Comparison of ENCODE assay signal across 18 cellular contexts in genomic region chr5:59198832-59199231, GRCh38.
DNase-seq lines count a peak whose midpoint lies in the region; ATAC-seq and TF ChIP-seq lines count a peak whose summit lies in the region.
"Had no signal": no experiment of that assay in that cellular context is flagged by ENCODE, and none has a peak within 500 bp of the region (broad histone marks: within the 10 kb centered on the region; RNA-seq: fewer than 3 reads in every experiment).

No MANE protein-coding gene starts in this region.

- ATAC-seq in activated T-helper 17 cell treated with anti-CD3 and anti-CD28 coated beads, Interleukin-2, amount 50 U/mL, for 72 hours (replicated peaks), result peak; percentile 47
- ATAC-seq in stimulated activated memory B cell treated with anti-CD40 and anti-IgM and Interleukin-4, amounts not matched to agents 10 μg/mL and 1 μg/mL and 100 μg/mL, for 72 hours, result no peak
- no peak for ATAC-seq in aorta (ENCODE audit: low FRiP score)
- ATAC-seq: PC-3 had no signal

- H3K27me3 ChIP-seq in cardiac muscle cell, result no peaks in the 10 kb centered on the region
- H3K27me3 ChIP-seq in aorta (ENCODE audit: control insufficient read depth in 1 of 2, insufficient read depth in 2 of 2, low read length in 1 of 2), result no peaks in the 10 kb centered on the region
- H3K27me3 ChIP-seq: BLaER1 treated with 17β-estradiol and CSF1 and Interleukin-3, amounts not matched to agents 10 nM and 100 nM had no signal

- no peak for DNase-seq in cardiac muscle cell (ENCODE audit: low read depth in 1 of 2, low spot score in 1 of 2)
- no peak for DNase-seq in cardiac septum (ENCODE audit: low spot score)
- DNase-seq in mesothelial cell of epicardium (ENCODE audit: low spot score in 2 of 2, unreplicated experiment in 2 of 2), result no peak
- no peak for DNase-seq in aorta
- no peak for DNase-seq in NCI-H2029 (lab: John Stamatoyannopoulos, UW)
- DNase-seq in activated effector memory CD4-positive, alpha-beta T cell treated with Interleukin-2 at 50 U/mL for 16 hours, result no peak
- DNase-seq: CD8-positive, alpha-beta memory T cell; KG1; NCI-H1417 treated with DMSO at 0.1 percent for 48 hours; NCI-H187 treated with DMSO at 0.1 percent for 48 hours; NCI-H226; NCI-H524; PC-3; RPMI8226; SHP77 treated with DMSO at 0.1 percent for 48 hours had no signal

- peak overlapping the region; percentile 37 for H3K27ac ChIP-seq in cardiac muscle cell
- H3K27ac ChIP-seq in aorta (ENCODE audit: low read depth in 1 of 2, low read length in 2 of 2), result no peak overlapping the region
- H3K27ac ChIP-seq: BLaER1 treated with 17β-estradiol and CSF1 and Interleukin-3, amounts not matched to agents 10 nM and 100 nM had no signal

- no peak overlapping the region for H3K4me3 Mint-ChIP-seq in activated T-helper 17 cell treated with anti-CD3 and anti-CD28 coated beads, Interleukin-2, amount 50 U/mL, for 72 hours
- no peak overlapping the region for H3K4me3 Mint-ChIP-seq in mesothelial cell of epicardium
- H3K4me3 Mint-ChIP-seq in stimulated activated memory B cell treated with anti-CD40 and anti-IgM and Interleukin-4, amounts not matched to agents 10 μg/mL and 1 μg/mL and 100 μg/mL, for 72 hours, result no peak overlapping the region
- H3K4me3 Mint-ChIP-seq: CD8-positive, alpha-beta memory T cell had no signal

- no peaks in the 10 kb centered on the region for H3K36me3 Mint-ChIP-seq in activated T-helper 17 cell treated with anti-CD3 and anti-CD28 coated beads, Interleukin-2, amount 50 U/mL, for 72 hours (ENCODE audit: low read depth)
- peaks cover 15% of the 10 kb centered on the region for H3K36me3 Mint-ChIP-seq in mesothelial cell of epicardium
- H3K36me3 Mint-ChIP-seq in stimulated activated memory B cell treated with anti-CD40 and anti-IgM and Interleukin-4, amounts not matched to agents 10 μg/mL and 1 μg/mL and 100 μg/mL, for 72 hours, result peaks cover 6% of the 10 kb centered on the region

- WGBS in aorta, 2 donors, result 80 to 84% methylated on average over 1 of the region's 1 CpG

- H3K4me1 Mint-ChIP-seq in activated T-helper 17 cell treated with anti-CD3 and anti-CD28 coated beads, Interleukin-2, amount 50 U/mL, for 72 hours, result no peaks in the 10 kb centered on the region
- H3K4me1 Mint-ChIP-seq in mesothelial cell of epicardium, result peaks cover 5% of the 10 kb centered on the region
- H3K4me1 Mint-ChIP-seq in stimulated activated memory B cell treated with anti-CD40 and anti-IgM and Interleukin-4, amounts not matched to agents 10 μg/mL and 1 μg/mL and 100 μg/mL, for 72 hours, result peaks cover 6% of the 10 kb centered on the region
- H3K4me1 Mint-ChIP-seq: CD8-positive, alpha-beta memory T cell had no signal

- H3K36me3 ChIP-seq in cardiac muscle cell (no peaks in the 10 kb centered on the region), aorta (ENCODE audit: control insufficient read depth in 1 of 2, insufficient read depth in 2 of 2, low read length in 1 of 2) (no peaks in the 10 kb centered on the region)
- H3K36me3 ChIP-seq: BLaER1 treated with 17β-estradiol and CSF1 and Interleukin-3, amounts not matched to agents 10 nM and 100 nM had no signal

- intact Hi-C loops in cardiac septum (cut with DNase I), result no loop called here
- intact Hi-C loops in aorta (cut with DNase I), result loop anchor here in 1 of 2 donors (10.0 kb wide), 1 partner anchor 596 kb away; no protein-coding TSS in a partner anchor

- peak overlapping the region; percentile 8 for H3K27ac Mint-ChIP-seq in activated T-helper 17 cell treated with anti-CD3 and anti-CD28 coated beads, Interleukin-2, amount 50 U/mL, for 72 hours
- peak overlapping the region; percentile 22 for H3K27ac Mint-ChIP-seq in mesothelial cell of epicardium
- H3K27ac Mint-ChIP-seq in stimulated activated memory B cell treated with anti-CD40 and anti-IgM and Interleukin-4, amounts not matched to agents 10 μg/mL and 1 μg/mL and 100 μg/mL, for 72 hours, result peak overlapping the region; percentile 45
- H3K27ac Mint-ChIP-seq: CD8-positive, alpha-beta memory T cell had no signal

- H3K4me3 ChIP-seq in cardiac muscle cell, result no peak overlapping the region
- no peak overlapping the region for H3K4me3 ChIP-seq in aorta (ENCODE audit: low read length in 2 of 2)
- H3K4me3 ChIP-seq: BLaER1 treated with 17β-estradiol and CSF1 and Interleukin-3, amounts not matched to agents 10 nM and 100 nM had no signal

- no peak for TF ChIP-seq CTCF in cardiac muscle cell (IDR thresholded peaks at IDR 0.05; ENCODE audit: low read depth, low read length)
- TF ChIP-seq CTCF in mesothelial cell of epicardium (IDR thresholded peaks at IDR 0.05; ENCODE audit: unreplicated experiment), result no peak

- H3K4me1 ChIP-seq in cardiac muscle cell (ENCODE audit: low read depth) (no peaks in the 10 kb centered on the region), aorta (ENCODE audit: control insufficient read depth in 1 of 2, insufficient read depth in 2 of 2, low read length in 2 of 2) (peaks cover 0 to 2% of the 10 kb centered on the region in 2 donors)
- H3K4me1 ChIP-seq: BLaER1 treated with 17β-estradiol and CSF1 and Interleukin-3, amounts not matched to agents 10 nM and 100 nM had no signal

- no peaks in the 10 kb centered on the region for H3K9me3 Mint-ChIP-seq in activated T-helper 17 cell treated with anti-CD3 and anti-CD28 coated beads, Interleukin-2, amount 50 U/mL, for 72 hours
- peaks cover 3% of the 10 kb centered on the region for H3K9me3 Mint-ChIP-seq in mesothelial cell of epicardium
- no peaks in the 10 kb centered on the region for H3K9me3 Mint-ChIP-seq in stimulated activated memory B cell treated with anti-CD40 and anti-IgM and Interleukin-4, amounts not matched to agents 10 μg/mL and 1 μg/mL and 100 μg/mL, for 72 hours

- H3K9me3 ChIP-seq in cardiac muscle cell (ENCODE audit: low read depth), result no peaks in the 10 kb centered on the region
- H3K9me3 ChIP-seq in aorta (ENCODE audit: control insufficient read depth, low read length), result peaks cover 2% of the 10 kb centered on the region
- H3K9me3 ChIP-seq: BLaER1 treated with 17β-estradiol and CSF1 and Interleukin-3, amounts not matched to agents 10 nM and 100 nM had no signal

- peaks cover 9% of the 10 kb centered on the region for H3K27me3 Mint-ChIP-seq in activated T-helper 17 cell treated with anti-CD3 and anti-CD28 coated beads, Interleukin-2, amount 50 U/mL, for 72 hours
- no peaks in the 10 kb centered on the region for H3K27me3 Mint-ChIP-seq in mesothelial cell of epicardium (ENCODE audit: low read depth)
- no peaks in the 10 kb centered on the region for H3K27me3 Mint-ChIP-seq in stimulated activated memory B cell treated with anti-CD40 and anti-IgM and Interleukin-4, amounts not matched to agents 10 μg/mL and 1 μg/mL and 100 μg/mL, for 72 hours
